1 cellular context compared by ENCODE assay signal in genomic region chr3:46678280-46678679, GRCh38.
TF ChIP-seq lines count a peak whose summit lies in the region.

No MANE protein-coding gene starts in this region.

TF ChIP-seq in K562, 482 proteins besides CTCF, POLR2A, EP300 and RAD21:
- TF ChIP-seq NONO (IDR thresholded peaks at IDR 0.05; ENCODE audit: low read depth in 2 of 2, low read length in 1 of 2) (no peak), HNRNPH1 (optimal IDR thresholded peaks at IDR 0.05; ENCODE audit: low read depth, low read length) (no peak), E2F6 (IDR thresholded peaks at IDR 0.05; ENCODE audit: borderline replicate concordance in 1 of 2, extremely low read depth in 1 of 2, insufficient read depth in 1 of 2, insufficient read length in 1 of 2, low read depth in 1 of 2, low read length in 1 of 2, poor library complexity in 1 of 2, severe bottlenecking in 1 of 2) (peak in 1 of 2 experiments; percentile 14), PKNOX1 (IDR thresholded peaks at IDR 0.05) (peak; percentile 85)
